10 cellular contexts compared by ENCODE assay signal in the genomic region with DNA sequence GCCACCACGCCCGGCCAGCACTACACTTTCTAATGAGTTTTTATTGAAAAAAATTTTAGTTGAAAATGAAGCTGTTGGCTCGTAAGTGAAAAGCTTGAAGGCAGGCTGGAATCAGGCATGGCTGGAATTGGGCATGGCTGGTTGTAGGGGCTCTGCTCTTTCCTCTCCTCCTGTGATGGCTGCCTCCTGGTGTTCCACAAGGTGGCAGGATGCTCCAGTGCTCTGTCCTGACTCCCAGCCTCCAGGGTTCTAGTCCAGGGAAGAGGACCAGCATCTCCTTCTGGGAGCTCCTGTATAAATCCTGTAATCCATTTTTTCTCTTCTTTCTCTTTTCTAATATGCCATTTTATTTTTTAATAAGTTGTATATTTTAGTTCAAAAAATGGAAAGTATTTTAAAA. TPM values are rescaled to one million over a fixed set of nuclear protein-coding genes. Genes with fewer than 3 reads are reported as not detected.
DNase-seq lines count a peak whose midpoint lies in the region; ATAC-seq, FAIRE-seq and TF ChIP-seq lines count a peak whose summit lies in the region.
"Had no signal": no experiment of that assay in that cellular context is flagged by ENCODE, and none has a peak within 500 bp of the region (broad histone marks: within the 10 kb centered on the region; RNA-seq: fewer than 3 reads in every experiment).

No MANE protein-coding gene starts in this region.

- no TSS peak for BruUV-seq in GM12878 (replicated peaks; lab: Mats Ljungman, UMichigan)

- in situ Hi-C loops in G401 (cut with HindIII; ENCODE audit: low sequenced_read_pairs): no loop called here
- in situ Hi-C loops in GM12878 (cut with MboI): no loop called here

- no peaks in the 10 kb centered on the region for H3K27me3 Mint-ChIP-seq in activated T-helper 2 cell treated with anti-CD3 and anti-CD28 coated beads, Interferon-gamma antibody, Interleukin-2, Interleukin-4, amounts not matched to agents 10 μg/mL and 5 μg/mL and 100 μg/mL, durations not matched to agents 14 hours and 24 hours and 36 hours (ENCODE audit: low read depth)
- H3K27me3 Mint-ChIP-seq: memory B cell had no signal

- no peaks in the 10 kb centered on the region for H3K27me3 ChIP-seq in GM12878 (replicated peaks in 1 of 2; ENCODE audit: control insufficient read depth in 2 of 2, insufficient read depth in 2 of 2, low read length in 1 of 2)
- H3K27me3 ChIP-seq in mesendoderm (ENCODE audit: insufficient read depth, low read length, poor library complexity): no peaks in the 10 kb centered on the region

- no peak overlapping the region for H3K9ac ChIP-seq in GM12878 (ENCODE audit: control insufficient read depth, insufficient read depth, low read length)
- H3K9ac ChIP-seq in mesendoderm (ENCODE audit: low read length): no peak overlapping the region

- H3K4me2 ChIP-seq in GM12878 (ENCODE audit: control insufficient read depth, insufficient read depth): no peak overlapping the region
- no peak overlapping the region for H3K4me2 ChIP-seq in mesendoderm (ENCODE audit: low read length)

- no peak overlapping the region for H3K27ac Mint-ChIP-seq in activated T-helper 2 cell treated with anti-CD3 and anti-CD28 coated beads, Interferon-gamma antibody, Interleukin-2, Interleukin-4, amounts not matched to agents 10 μg/mL and 5 μg/mL and 100 μg/mL, durations not matched to agents 14 hours and 24 hours and 36 hours
- H3K27ac Mint-ChIP-seq: memory B cell had no signal

- H3K4ac ChIP-seq in mesendoderm (ENCODE audit: low read depth, low read length): no peak overlapping the region

- SMC1A ChIA-PET in GM12878 (lab: Charles Lee; ENCODE audit: uncharacterized antibody, unreplicated experiment): interaction anchor here (1.3 kb wide), 1 partner anchor 396 kb away, joined by 5 read pairs; no protein-coding TSS in a partner anchor

- RAD21 ChIA-PET in GM12878 (lab: Charles Lee; ENCODE audit: unreplicated experiment): interaction anchor here (0.8 to 1.1 kb wide), 2 partner anchors 396 to 476 kb away, joined by 3 read pairs; no protein-coding TSS in a partner anchor

- H3K4me3 ChIP-seq in GM12878: no peak overlapping the region
- no peak overlapping the region for H3K4me3 ChIP-seq in mesendoderm (ENCODE audit: low read length)
- H3K4me3 ChIP-seq: SK-N-MC had no signal

- H3K56ac ChIP-seq in mesendoderm (ENCODE audit: low read length): no peak overlapping the region

- no peak overlapping the region for H2AFZ ChIP-seq in GM12878 (ENCODE audit: control insufficient read depth, low read depth, low read length)

- H2BK5ac ChIP-seq in mesendoderm (ENCODE audit: low read length): no peak overlapping the region

- intact Hi-C loops in GM12878 (cut with micrococcal nuclease; ENCODE audit: unreplicated experiment): no loop called here
- intact Hi-C loops in activated T-helper 2 cell treated with anti-CD3 and anti-CD28 coated beads, Interferon-gamma antibody, Interleukin-2, Interleukin-4, amounts not matched to agents 10 μg/mL and 5 μg/mL and 100 μg/mL, durations not matched to agents 14 hours and 24 hours and 36 hours (cut with micrococcal nuclease): loop anchor here (10.0 kb wide), 1 partner anchor 393 kb away; no protein-coding TSS in a partner anchor

- H3K4me1 Mint-ChIP-seq in activated T-helper 2 cell treated with anti-CD3 and anti-CD28 coated beads, Interferon-gamma antibody, Interleukin-2, Interleukin-4, amounts not matched to agents 10 μg/mL and 5 μg/mL and 100 μg/mL, durations not matched to agents 14 hours and 24 hours and 36 hours (ENCODE audit: low read depth): peaks cover 18% of the 10 kb centered on the region
- H3K4me1 Mint-ChIP-seq: memory B cell had no signal

- H3K9me3 ChIP-seq in GM12878 (replicated peaks; ENCODE audit: control insufficient read depth, insufficient read depth, low read length): no peaks in the 10 kb centered on the region

- H3K79me2 ChIP-seq in GM12878 (ENCODE audit: control insufficient read depth, insufficient read depth, low read length) (no peaks in the 10 kb centered on the region), mesendoderm (ENCODE audit: control insufficient read depth, insufficient read depth, low read length) (no peaks in the 10 kb centered on the region)

- H3K23ac ChIP-seq in mesendoderm (ENCODE audit: low read length): no peak overlapping the region

- H2AK5ac ChIP-seq in mesendoderm (ENCODE audit: low read length): no peak overlapping the region

- no peak overlapping the region for H4K8ac ChIP-seq in mesendoderm (ENCODE audit: low read depth, low read length)

- H3K27ac ChIP-seq in GM12878 (ENCODE audit: control insufficient read depth, insufficient read depth) (no peak overlapping the region), mesendoderm (ENCODE audit: low read depth, low read length) (no peak overlapping the region)
- H3K27ac ChIP-seq: SK-N-MC had no signal

- no peak overlapping the region for H3K18ac ChIP-seq in mesendoderm (ENCODE audit: low read length)

- no peak overlapping the region for H4K5ac ChIP-seq in mesendoderm (ENCODE audit: low read length)

- TF ChIP-seq CTCF in LNCAP (IDR thresholded peaks at IDR 0.05) (peak; percentile 48), GM12878 (IDR thresholded peaks at IDR 0.05 in 2 of 3, conservative IDR thresholded peaks at IDR 0.05 in 1 of 3; ENCODE audit: control insufficient read depth in 2 of 3, extremely low read depth in 1 of 3, insufficient read depth in 1 of 3, low read depth in 3 of 3, low read length in 3 of 3) (peak; percentile 29 to 60 (median 46); a peak in 5 of 6 replicates)

- H4K20me1 ChIP-seq in GM12878 (ENCODE audit: control insufficient read depth, insufficient read depth): no peaks in the 10 kb centered on the region

- DNase-seq in G401 (ENCODE audit: low spot score): peak; percentile 19
- no peak for DNase-seq in GM12878 (ENCODE audit: low read depth, low spot score)
- peak; percentile 81 for DNase-seq in mesendoderm
- DNase-seq in HUDEP-2 (lab: John Stamatoyannopoulos, UW; ENCODE audit: unreplicated experiment in 76 of 76): no peak
- no peak for DNase-seq in activated T-helper 2 cell treated with anti-CD3 and anti-CD28 coated beads, Interferon-gamma antibody, Interleukin-2, Interleukin-4, amounts not matched to agents 10 μg/mL and 5 μg/mL and 100 μg/mL, durations not matched to agents 14 hours and 24 hours and 36 hours (ENCODE audit: low spot score)
- DNase-seq in activated effector memory CD4-positive, alpha-beta T cell treated with Interleukin-2 at 50 U/mL for 16 hours: no peak

- no peak overlapping the region for H2BK120ac ChIP-seq in mesendoderm (ENCODE audit: low read depth, low read length)

- H3K4me1 ChIP-seq in GM12878 (ENCODE audit: control insufficient read depth, insufficient read depth, low read length): no peaks in the 10 kb centered on the region
- H3K4me1 ChIP-seq in mesendoderm (ENCODE audit: control insufficient read depth, low read depth, low read length): no peaks in the 10 kb centered on the region

- 94% methylated on average over 3 of the region's 3 CpGs for WGBS in GM12878 (ENCODE audit: insufficient coverage, insufficient replicate concordance, low lambda C conversion rate, missing lambda C conversion rate)
- no CpG with 5 or more reads among the region's 3 CpGs for WGBS in mesendoderm (ENCODE audit: extremely low coverage, insufficient coverage, low lambda C conversion rate)

- no peak for TF ChIP-seq POLR2A in GM12878 (IDR thresholded peaks at IDR 0.05; ENCODE audit: low read depth, low read length)

- H3K4me3 Mint-ChIP-seq in activated T-helper 2 cell treated with anti-CD3 and anti-CD28 coated beads, Interferon-gamma antibody, Interleukin-2, Interleukin-4, amounts not matched to agents 10 μg/mL and 5 μg/mL and 100 μg/mL, durations not matched to agents 14 hours and 24 hours and 36 hours (ENCODE audit: low read depth): no peak overlapping the region
- H3K4me3 Mint-ChIP-seq: memory B cell had no signal

- no peak overlapping the region for H2BK15ac ChIP-seq in mesendoderm (replicated peaks; ENCODE audit: low read depth)

- POLR2A ChIA-PET in GM12878 (lab: Charles Lee): no interaction called here

- H3K36me3 Mint-ChIP-seq in activated T-helper 2 cell treated with anti-CD3 and anti-CD28 coated beads, Interferon-gamma antibody, Interleukin-2, Interleukin-4, amounts not matched to agents 10 μg/mL and 5 μg/mL and 100 μg/mL, durations not matched to agents 14 hours and 24 hours and 36 hours (ENCODE audit: low read depth): peaks cover 41% of the 10 kb centered on the region

- no peaks in the 10 kb centered on the region for H3K79me1 ChIP-seq in mesendoderm (ENCODE audit: low read length)

- CTCF ChIA-PET in GM12878 (lab: Yijun Ruan, JAX): interaction anchor here (0.6 to 2.0 kb wide), 8 partner anchors 13 to 455 kb away, joined by 3 to 5 read pairs (median 3); no protein-coding TSS in a partner anchor

- H3K36me3 ChIP-seq in GM12878 (ENCODE audit: control insufficient read depth in 2 of 2, insufficient read depth in 2 of 2, low read length in 1 of 2) (peaks cover 2 to 6% of the 10 kb centered on the region in 2 experiments; a peak in 2 of 4 replicates), mesendoderm (ENCODE audit: control insufficient read depth, insufficient read depth, low read length) (no peaks in the 10 kb centered on the region)

- no peaks in the 10 kb centered on the region for H3K9me3 Mint-ChIP-seq in activated T-helper 2 cell treated with anti-CD3 and anti-CD28 coated beads, Interferon-gamma antibody, Interleukin-2, Interleukin-4, amounts not matched to agents 10 μg/mL and 5 μg/mL and 100 μg/mL, durations not matched to agents 14 hours and 24 hours and 36 hours
- H3K9me3 Mint-ChIP-seq: memory B cell had no signal

- FAIRE-seq in GM12878 (lab: Jason Lieb, UNC): no peak

- peak; percentile 70 for TF ChIP-seq RAD21 in GM12878 (IDR thresholded peaks at IDR 0.05; ENCODE audit: insufficient read depth, low read depth, low read length)

- no peak for TF ChIP-seq EP300 in GM12878 (IDR thresholded peaks at IDR 0.05; ENCODE audit: borderline replicate concordance in 1 of 2, control insufficient read depth in 1 of 2, low read depth in 2 of 2, low read length in 2 of 2)

- peak; percentile 34; the same call in 1 of the 3 replicates for ATAC-seq in GM12878
- no peak for ATAC-seq in HG03521 (IDR thresholded peaks at IDR 0.05; ENCODE audit: unreplicated experiment)

RNA-seq across cellular contexts. Expression of a gene that starts 57.2 kb away (rescaled TPM):
- total RNA-seq in G401 (2014; rRNA removed; shearing (Covaris generic)): 108 and 124 TPM in 2 replicates
- 25.7 and 33.7 TPM in 2 replicates for total RNA-seq in GM12878 (2013; cell fraction: nucleolus; rRNA removed)
- total RNA-seq in GM12878 (2014; rRNA removed): 69.2 and 83.8 TPM in 2 replicates
- total RNA-seq in GM12878 (2014; rRNA removed; fragmentation: Illumina TruSeq; extraction: Trizol): 102 and 107 TPM in 2 replicates
- 64.9 and 65.6 TPM in 2 replicates for total RNA-seq in GM12878 (2021)
- 21.2 TPM for polyA plus RNA-seq in GM12878 (2011; ENCODE audit: low read depth)
- polyA plus RNA-seq in GM12878 (2011; rRNA removed): 71.7 and 106 TPM in 2 replicates
- polyA plus RNA-seq in GM12878 (2011; cell fraction: cytosol; rRNA removed): 33.1 and 38.0 TPM in 2 replicates
- 23.3 and 30.6 TPM in 2 replicates for polyA plus RNA-seq in GM12878 (2011; cell fraction: nucleus; rRNA removed)
- 27.2 and 32.2 TPM in 2 replicates for polyA plus RNA-seq in GM12878 (2012)
- polyA plus RNA-seq in GM12878 (2014; fragmentation: Illumina TruSeq; extraction: Trizol): 143 and 170 TPM in 2 replicates
- polyA plus RNA-seq in GM12878 (2014; fragmentation: Nextera tagmentation; extraction: Ambion mirVana): 10 to 100 TPM; 57.9 to 59.3 TPM
- 62.9 and 71.1 TPM in 2 replicates for polyA plus RNA-seq in GM12878 (2014; rRNA removed)
- 10 to 100 TPM; 78.6 to 84.8 TPM for polyA plus RNA-seq in GM12878 (2016; fragmentation: Nextera tagmentation; extraction: Ambion mirVana)
- polyA minus RNA-seq in GM12878 (2011; rRNA and poly(A)+ RNA removed): 25.2 and 26.0 TPM in 2 replicates
- 21.8 and 30.8 TPM in 2 replicates for polyA minus RNA-seq in GM12878 (2011; cell fraction: cytosol; rRNA and poly(A)+ RNA removed)
- 7.7 and 12.7 TPM in 2 replicates for polyA minus RNA-seq in GM12878 (2011; cell fraction: nucleus; rRNA and poly(A)+ RNA removed)
- polyA plus RNA-seq in mesendoderm (2013, experiment 1 of 2): 96.9 TPM
- polyA plus RNA-seq in mesendoderm (2013, experiment 2 of 2): 96.7 TPM
- total RNA-seq in activated T-helper 2 cell treated with anti-CD3 and anti-CD28 coated beads, Interferon-gamma antibody, Interleukin-2, Interleukin-4, amounts not matched to agents 10 μg/mL and 5 μg/mL and 100 μg/mL, durations not matched to agents 14 hours and 24 hours and 36 hours: 55.7 and 56.9 TPM in 2 replicates

RNA-seq across cellular contexts. Expression of a gene that starts 57.5 kb away (rescaled TPM):
- total RNA-seq in G401 (2014; rRNA removed; shearing (Covaris generic)): 16.2 and 16.8 TPM in 2 replicates
- total RNA-seq in GM12878 (2013; cell fraction: nucleolus; rRNA removed): 53.2 and 57.5 TPM in 2 replicates
- total RNA-seq in GM12878 (2014; rRNA removed) (12.0 and 12.5 TPM in 2 replicates), GM12878 (2014; rRNA removed; fragmentation: Illumina TruSeq; extraction: Trizol) (16.4 and 17.5 TPM in 2 replicates), GM12878 (2021) (12.2 and 12.4 TPM in 2 replicates)
- 4.7 TPM for polyA plus RNA-seq in GM12878 (2011; ENCODE audit: low read depth)
- polyA plus RNA-seq in GM12878 (2011; rRNA removed) (11.0 and 16.9 TPM in 2 replicates), GM12878 (2014; fragmentation: Illumina TruSeq; extraction: Trizol) (12.1 and 14.2 TPM in 2 replicates), GM12878 (2014; fragmentation: Nextera tagmentation; extraction: Ambion mirVana) (1 to 10 TPM; 4.7 to 5.4 TPM), GM12878 (2014; rRNA removed) (6.6 and 7.3 TPM in 2 replicates), GM12878 (2016; fragmentation: Nextera tagmentation; extraction: Ambion mirVana) (10 to 100 TPM; 16.5 to 17.4 TPM)
- polyA plus RNA-seq in GM12878 (2011; cell fraction: cytosol; rRNA removed): 5.1 and 5.6 TPM in 2 replicates
- polyA plus RNA-seq in GM12878 (2011; cell fraction: nucleus; rRNA removed): 5.1 and 7.8 TPM in 2 replicates
- polyA plus RNA-seq in GM12878 (2012): 6.2 and 9.0 TPM in 2 replicates
- polyA minus RNA-seq in GM12878 (2011; rRNA and poly(A)+ RNA removed): 17.6 and 21.9 TPM in 2 replicates
- polyA minus RNA-seq in GM12878 (2011; cell fraction: cytosol; rRNA and poly(A)+ RNA removed): 7.9 and 8.0 TPM in 2 replicates
- 18.9 and 31.9 TPM in 2 replicates for polyA minus RNA-seq in GM12878 (2011; cell fraction: nucleus; rRNA and poly(A)+ RNA removed)
- polyA plus RNA-seq in mesendoderm (2013, experiment 1 of 2): 12.4 TPM
- 12.5 TPM for polyA plus RNA-seq in mesendoderm (2013, experiment 2 of 2)
- 20.6 and 21.2 TPM in 2 replicates for total RNA-seq in activated T-helper 2 cell treated with anti-CD3 and anti-CD28 coated beads, Interferon-gamma antibody, Interleukin-2, Interleukin-4, amounts not matched to agents 10 μg/mL and 5 μg/mL and 100 μg/mL, durations not matched to agents 14 hours and 24 hours and 36 hours

Comparison
In these comparisons a context has a peak if more than half of its experiments do, and no peak if none do; other contexts are left out.
1. DNase-seq: peak in G401 (single experiment) and mesendoderm (single experiment); none in GM12878 (single experiment), HUDEP-2 (0 of 76), activated T-helper 2 cell treated with anti-CD3 and anti-CD28 coated beads, Interferon-gamma antibody, Interleukin-2, Interleukin-4, amounts not matched to agents 10 μg/mL and 5 μg/mL and 100 μg/mL, durations not matched to agents 14 hours and 24 hours and 36 hours (single experiment) and activated effector memory CD4-positive, alpha-beta T cell treated with Interleukin-2 at 50 U/mL for 16 hours (single experiment).